ENCODE assay signal across 1 cellular context in genomic region chr16:30571444-30572322, GRCh38.
TF ChIP-seq lines count a peak whose summit lies in the region.

Gene ZNF688 (minus strand): TSS chr16:30571714. CDS start chr16:30571629, 85 bp downstream.

TF ChIP-seq in K562, 482 proteins besides CTCF, POLR2A, EP300 and RAD21 (continued from another document and continues in another):
- TF ChIP-seq REST (CRISPR knock-in tag; IDR thresholded peaks at IDR 0.05; ENCODE audit: low read depth): peak; percentile 75; the same call in 1 of the 2 replicates
- peak; percentile 75 to 97; a peak in 3 of 4 replicates for TF ChIP-seq HDAC1 (IDR thresholded peaks at IDR 0.05)
- peak; percentile 59; the same call in 1 of the 2 replicates for TF ChIP-seq PHF8 (IDR thresholded peaks at IDR 0.05; ENCODE audit: borderline replicate concordance, low read length)
- TF ChIP-seq PCBP1 (IDR thresholded peaks at IDR 0.05; ENCODE audit: low read depth, low read length, poor library complexity, severe bottlenecking): no peak
- TF ChIP-seq FOXK2 (conservative IDR thresholded peaks at IDR 0.05 in 1 of 2, IDR thresholded peaks at IDR 0.05 in 1 of 2; ENCODE audit: low read depth in 2 of 2): peak; percentile 88 to 89
- TF ChIP-seq ZNF696 (CRISPR knock-in tag; conservative IDR thresholded peaks at IDR 0.05): no peak
- TF ChIP-seq KHSRP (IDR thresholded peaks at IDR 0.05): no peak
- TF ChIP-seq, protein P1, sequence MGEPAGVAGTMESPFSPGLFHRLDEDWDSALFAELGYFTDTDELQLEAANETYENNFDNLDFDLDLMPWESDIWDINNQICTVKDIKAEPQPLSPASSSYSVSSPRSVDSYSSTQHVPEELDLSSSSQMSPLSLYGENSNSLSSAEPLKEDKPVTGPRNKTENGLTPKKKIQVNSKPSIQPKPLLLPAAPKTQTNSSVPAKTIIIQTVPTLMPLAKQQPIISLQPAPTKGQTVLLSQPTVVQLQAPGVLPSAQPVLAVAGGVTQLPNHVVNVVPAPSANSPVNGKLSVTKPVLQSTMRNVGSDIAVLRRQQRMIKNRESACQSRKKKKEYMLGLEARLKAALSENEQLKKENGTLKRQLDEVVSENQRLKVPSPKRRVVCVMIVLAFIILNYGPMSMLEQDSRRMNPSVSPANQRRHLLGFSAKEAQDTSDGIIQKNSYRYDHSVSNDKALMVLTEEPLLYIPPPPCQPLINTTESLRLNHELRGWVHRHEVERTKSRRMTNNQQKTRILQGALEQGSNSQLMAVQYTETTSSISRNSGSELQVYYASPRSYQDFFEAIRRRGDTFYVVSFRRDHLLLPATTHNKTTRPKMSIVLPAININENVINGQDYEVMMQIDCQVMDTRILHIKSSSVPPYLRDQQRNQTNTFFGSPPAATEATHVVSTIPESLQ (CRISPR knock-in tag; IDR thresholded peaks at IDR 0.05): no peak; the same call in 1 of the 2 replicates
- peak; percentile 38 to 62; a peak in 2 of 4 replicates for TF ChIP-seq MAZ (CRISPR knock-in tag; conservative IDR thresholded peaks at IDR 0.05 in 1 of 2, IDR thresholded peaks at IDR 0.05 in 1 of 2)
- TF ChIP-seq SAP30 (IDR thresholded peaks at IDR 0.05; ENCODE audit: borderline replicate concordance, insufficient read depth, low read depth, low read length, poor library complexity, severe bottlenecking): peak; percentile 98
- TF ChIP-seq, protein P2, sequence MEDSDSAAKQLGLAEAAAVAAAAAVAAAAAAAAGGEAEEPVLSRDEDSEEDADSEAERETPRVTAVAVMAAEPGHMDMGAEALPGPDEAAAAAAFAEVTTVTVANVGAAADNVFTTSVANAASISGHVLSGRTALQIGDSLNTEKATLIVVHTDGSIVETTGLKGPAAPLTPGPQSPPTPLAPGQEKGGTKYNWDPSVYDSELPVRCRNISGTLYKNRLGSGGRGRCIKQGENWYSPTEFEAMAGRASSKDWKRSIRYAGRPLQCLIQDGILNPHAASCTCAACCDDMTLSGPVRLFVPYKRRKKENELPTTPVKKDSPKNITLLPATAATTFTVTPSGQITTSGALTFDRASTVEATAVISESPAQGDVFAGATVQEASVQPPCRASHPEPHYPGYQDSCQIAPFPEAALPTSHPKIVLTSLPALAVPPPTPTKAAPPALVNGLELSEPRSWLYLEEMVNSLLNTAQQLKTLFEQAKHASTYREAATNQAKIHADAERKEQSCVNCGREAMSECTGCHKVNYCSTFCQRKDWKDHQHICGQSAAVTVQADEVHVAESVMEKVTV (CRISPR knock-in tag; IDR thresholded peaks at IDR 0.05): 0 out of 2 replicates have a peak, but pooled peaks have one; percentile 4
- TF ChIP-seq ZBTB11 (CRISPR knock-in tag; IDR thresholded peaks at IDR 0.05): peak in 2 of 3 experiments; percentile 25 to 78; a peak in 3 of 6 replicates
- no peak for TF ChIP-seq HLTF (IDR thresholded peaks at IDR 0.05)
- peak; percentile 65; the same call in 1 of the 2 replicates for TF ChIP-seq ZBTB9 (CRISPR knock-in tag; IDR thresholded peaks at IDR 0.05)
- TF ChIP-seq, protein P3, sequence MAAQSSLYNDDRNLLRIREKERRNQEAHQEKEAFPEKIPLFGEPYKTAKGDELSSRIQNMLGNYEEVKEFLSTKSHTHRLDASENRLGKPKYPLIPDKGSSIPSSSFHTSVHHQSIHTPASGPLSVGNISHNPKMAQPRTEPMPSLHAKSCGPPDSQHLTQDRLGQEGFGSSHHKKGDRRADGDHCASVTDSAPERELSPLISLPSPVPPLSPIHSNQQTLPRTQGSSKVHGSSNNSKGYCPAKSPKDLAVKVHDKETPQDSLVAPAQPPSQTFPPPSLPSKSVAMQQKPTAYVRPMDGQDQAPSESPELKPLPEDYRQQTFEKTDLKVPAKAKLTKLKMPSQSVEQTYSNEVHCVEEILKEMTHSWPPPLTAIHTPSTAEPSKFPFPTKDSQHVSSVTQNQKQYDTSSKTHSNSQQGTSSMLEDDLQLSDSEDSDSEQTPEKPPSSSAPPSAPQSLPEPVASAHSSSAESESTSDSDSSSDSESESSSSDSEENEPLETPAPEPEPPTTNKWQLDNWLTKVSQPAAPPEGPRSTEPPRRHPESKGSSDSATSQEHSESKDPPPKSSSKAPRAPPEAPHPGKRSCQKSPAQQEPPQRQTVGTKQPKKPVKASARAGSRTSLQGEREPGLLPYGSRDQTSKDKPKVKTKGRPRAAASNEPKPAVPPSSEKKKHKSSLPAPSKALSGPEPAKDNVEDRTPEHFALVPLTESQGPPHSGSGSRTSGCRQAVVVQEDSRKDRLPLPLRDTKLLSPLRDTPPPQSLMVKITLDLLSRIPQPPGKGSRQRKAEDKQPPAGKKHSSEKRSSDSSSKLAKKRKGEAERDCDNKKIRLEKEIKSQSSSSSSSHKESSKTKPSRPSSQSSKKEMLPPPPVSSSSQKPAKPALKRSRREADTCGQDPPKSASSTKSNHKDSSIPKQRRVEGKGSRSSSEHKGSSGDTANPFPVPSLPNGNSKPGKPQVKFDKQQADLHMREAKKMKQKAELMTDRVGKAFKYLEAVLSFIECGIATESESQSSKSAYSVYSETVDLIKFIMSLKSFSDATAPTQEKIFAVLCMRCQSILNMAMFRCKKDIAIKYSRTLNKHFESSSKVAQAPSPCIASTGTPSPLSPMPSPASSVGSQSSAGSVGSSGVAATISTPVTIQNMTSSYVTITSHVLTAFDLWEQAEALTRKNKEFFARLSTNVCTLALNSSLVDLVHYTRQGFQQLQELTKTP (IDR thresholded peaks at IDR 0.05; ENCODE audit: low read depth in 1 of 2, partially characterized antibody in 2 of 2): peak in 1 of 2 experiments; percentile 76
- TF ChIP-seq ZC3H4 (CRISPR knock-in tag; IDR thresholded peaks at IDR 0.05; ENCODE audit: borderline replicate concordance): no peak
- TF ChIP-seq ZFPM2 (CRISPR knock-in tag; IDR thresholded peaks at IDR 0.05): no peak
- peak; percentile 93 for TF ChIP-seq CXXC5 (CRISPR knock-in tag; IDR thresholded peaks at IDR 0.05)
- TF ChIP-seq, protein P4, sequence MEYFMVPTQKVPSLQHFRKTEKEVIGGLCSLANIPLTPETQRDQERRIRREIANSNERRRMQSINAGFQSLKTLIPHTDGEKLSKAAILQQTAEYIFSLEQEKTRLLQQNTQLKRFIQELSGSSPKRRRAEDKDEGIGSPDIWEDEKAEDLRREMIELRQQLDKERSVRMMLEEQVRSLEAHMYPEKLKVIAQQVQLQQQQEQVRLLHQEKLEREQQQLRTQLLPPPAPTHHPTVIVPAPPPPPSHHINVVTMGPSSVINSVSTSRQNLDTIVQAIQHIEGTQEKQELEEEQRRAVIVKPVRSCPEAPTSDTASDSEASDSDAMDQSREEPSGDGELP (CRISPR knock-in tag; IDR thresholded peaks at IDR 0.05; ENCODE audit: borderline replicate concordance): peak; percentile 85
- no peak for TF ChIP-seq ZNF398 (CRISPR knock-in tag; IDR thresholded peaks at IDR 0.05)
- peak; percentile 85 for TF ChIP-seq HMGN3 (IDR thresholded peaks at IDR 0.05; ENCODE audit: borderline replicate concordance, extremely low read depth, insufficient read length, low read depth, low read length)
- TF ChIP-seq, protein P5, sequence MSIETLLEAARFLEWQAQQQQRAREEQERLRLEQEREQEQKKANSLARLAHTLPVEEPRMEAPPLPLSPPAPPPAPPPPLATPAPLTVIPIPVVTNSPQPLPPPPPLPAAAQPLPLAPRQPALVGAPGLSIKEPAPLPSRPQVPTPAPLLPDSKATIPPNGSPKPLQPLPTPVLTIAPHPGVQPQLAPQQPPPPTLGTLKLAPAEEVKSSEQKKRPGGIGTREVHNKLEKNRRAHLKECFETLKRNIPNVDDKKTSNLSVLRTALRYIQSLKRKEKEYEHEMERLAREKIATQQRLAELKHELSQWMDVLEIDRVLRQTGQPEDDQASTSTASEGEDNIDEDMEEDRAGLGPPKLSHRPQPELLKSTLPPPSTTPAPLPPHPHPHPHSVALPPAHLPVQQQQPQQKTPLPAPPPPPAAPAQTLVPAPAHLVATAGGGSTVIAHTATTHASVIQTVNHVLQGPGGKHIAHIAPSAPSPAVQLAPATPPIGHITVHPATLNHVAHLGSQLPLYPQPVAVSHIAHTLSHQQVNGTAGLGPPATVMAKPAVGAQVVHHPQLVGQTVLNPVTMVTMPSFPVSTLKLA (conservative IDR thresholded peaks at IDR 0.05): peak; percentile 84 to 90
- TF ChIP-seq EHMT2 (IDR thresholded peaks at IDR 0.05): no peak
- TF ChIP-seq CBX8 (IDR thresholded peaks at IDR 0.05; ENCODE audit: borderline replicate concordance, extremely low read depth, low read depth, low read length, poor library complexity, severe bottlenecking): no peak
